ENCODE assay signal across 9 cellular contexts in genomic region chr2:12430036-12430795, GRCh38.
DNase-seq lines count a peak whose midpoint lies in the region; ATAC-seq and TF ChIP-seq lines count a peak whose summit lies in the region.
"Had no signal": no experiment of that assay in that cellular context is flagged by ENCODE, and none has a peak within 500 bp of the region (broad histone marks: within the 10 kb centered on the region; RNA-seq: fewer than 3 reads in every experiment).

No MANE protein-coding gene starts in this region.

- intact Hi-C loops in CD8-positive, alpha-beta T cell (cut with DNase I, micrococcal nuclease): loop anchor here in 1 of 2 experiments (5.0 kb wide), 2 partner anchors 502 to 577 kb away; no protein-coding TSS in a partner anchor

- no peak overlapping the region for H3K9ac ChIP-seq in Loucy (ENCODE audit: low read depth, low read length, poor library complexity, severe bottlenecking)

- peaks cover 16% of the 10 kb centered on the region for H3K4me1 Mint-ChIP-seq in CD8-positive, alpha-beta T cell (ENCODE audit: low read depth)
- peaks cover 10 to 28% (median 19%) of the 10 kb centered on the region in 4 donors for H3K4me1 Mint-ChIP-seq in naive thymus-derived CD8-positive, alpha-beta T cell

- no peaks in the 10 kb centered on the region for H3F3A ChIP-seq in Loucy (ENCODE audit: low read depth)

- H3K4me3 Mint-ChIP-seq in CD8-positive, alpha-beta T cell: peak overlapping the region; percentile 77
- peak overlapping the region; percentile 42 to 80 (median 72) for H3K4me3 Mint-ChIP-seq in naive thymus-derived CD8-positive, alpha-beta T cell

- H3K36me3 Mint-ChIP-seq in CD8-positive, alpha-beta T cell: no peaks in the 10 kb centered on the region
- no peaks in the 10 kb centered on the region for H3K36me3 Mint-ChIP-seq in naive thymus-derived CD8-positive, alpha-beta T cell

- CTCF ChIA-PET in CD8-positive, alpha-beta T cell (lab: Charles Lee): interaction anchor here (0.6 to 2.4 kb wide), 5 partner anchors 16 to 287 kb away, joined by 3 to 7 read pairs (median 3); partner anchors contain the start of gene TRIB2

- H3K27ac ChIP-seq in CD8-positive, alpha-beta T cell (ENCODE audit: low read depth, low read length): no peak overlapping the region
- peak overlapping the region; percentile 58 for H3K27ac ChIP-seq in brain microvascular endothelial cell

- H3K36me3 ChIP-seq in CD8-positive, alpha-beta T cell (ENCODE audit: insufficient read depth, low read length): no peaks in the 10 kb centered on the region
- H3K36me3 ChIP-seq in Loucy (ENCODE audit: insufficient read depth, low read length) (no peaks in the 10 kb centered on the region), brain microvascular endothelial cell (replicated peaks) (no peaks in the 10 kb centered on the region)

- no peak for TF ChIP-seq CTCF in CD8-positive, alpha-beta T cell (IDR thresholded peaks at IDR 0.05)
- no peak for TF ChIP-seq CTCF in Loucy (conservative IDR thresholded peaks at IDR 0.05; ENCODE audit: low read length)
- no peak for TF ChIP-seq CTCF in brain microvascular endothelial cell (IDR thresholded peaks at IDR 0.05; ENCODE audit: low read depth, low read length, missing control alignments)

- H3K4me1 ChIP-seq in CD8-positive, alpha-beta T cell (ENCODE audit: insufficient read depth, low read length): no peaks in the 10 kb centered on the region
- peaks cover 8% of the 10 kb centered on the region for H3K4me1 ChIP-seq in Loucy (ENCODE audit: insufficient read depth, low read length, poor library complexity, severe bottlenecking)

- H4K20me1 ChIP-seq in Loucy (ENCODE audit: insufficient read depth, low read length, poor library complexity, severe bottlenecking): no peaks in the 10 kb centered on the region

- H2AFZ ChIP-seq in Loucy (ENCODE audit: low read length): peak overlapping the region; percentile 32; the same call in 1 of the 2 replicates

- POLR2A ChIA-PET in CD8-positive, alpha-beta T cell (lab: Charles Lee): interaction anchor here (0.6 to 1.8 kb wide), 4 partner anchors 10 to 287 kb away, joined by 3 to 6 read pairs (median 3); partner anchors contain the start of gene TRIB2
- POLR2A ChIA-PET in naive thymus-derived CD8-positive, alpha-beta T cell (lab: Charles Lee): interaction anchor here (0.6 to 0.8 kb wide), 3 partner anchors 27 to 443 kb away, joined by 3 to 4 read pairs (median 3); no protein-coding TSS in a partner anchor

- no peaks in the 10 kb centered on the region for H3K9me2 ChIP-seq in Loucy (replicated peaks; ENCODE audit: low read depth, low read length)

- in situ Hi-C loops in brain microvascular endothelial cell (cut with HindIII; ENCODE audit: low pct_ligation_motif_present, low sequenced_read_pairs): no loop called here

- H3K4me2 ChIP-seq in Loucy (ENCODE audit: low read depth, low read length, poor library complexity, severe bottlenecking): peak overlapping the region; percentile 7

- H3K9me3 Mint-ChIP-seq in CD8-positive, alpha-beta T cell: no peaks in the 10 kb centered on the region
- no peaks in the 10 kb centered on the region for H3K9me3 Mint-ChIP-seq in naive thymus-derived CD8-positive, alpha-beta T cell

- ATAC-seq in CD8-positive, alpha-beta T cell: no peak
- no peak for ATAC-seq in naive thymus-derived CD8-positive, alpha-beta T cell
- no peak for ATAC-seq in HG02588 (IDR thresholded peaks at IDR 0.05; ENCODE audit: unreplicated experiment)

- H3K79me2 ChIP-seq in Loucy (ENCODE audit: insufficient read depth, low read length): no peaks in the 10 kb centered on the region

- no peak overlapping the region for H3K4me3 ChIP-seq in CD8-positive, alpha-beta T cell (ENCODE audit: low read depth, low read length)
- no peak overlapping the region for H3K4me3 ChIP-seq in Loucy (ENCODE audit: low read length, poor library complexity, severe bottlenecking)
- no peak overlapping the region for H3K4me3 ChIP-seq in brain microvascular endothelial cell (ENCODE audit: low read depth, low read length)

- no peaks in the 10 kb centered on the region for H3K27me3 ChIP-seq in CD8-positive, alpha-beta T cell (ENCODE audit: insufficient read depth, low read length)
- H3K27me3 ChIP-seq in Loucy (ENCODE audit: insufficient read depth, low read length, poor library complexity, severe bottlenecking): no peaks in the 10 kb centered on the region
- no peaks in the 10 kb centered on the region for H3K27me3 ChIP-seq in brain microvascular endothelial cell (replicated peaks)

- no peak for DNase-seq in CD8-positive, alpha-beta T cell
- DNase-seq in brain microvascular endothelial cell: peak; percentile 71
- no peak for DNase-seq in naive thymus-derived CD8-positive, alpha-beta T cell
- no peak for DNase-seq in activated CD4-positive, CD25-positive, alpha-beta regulatory T cell treated with anti-CD3 and anti-CD28 coated beads, Interleukin-2, amount 50 U/mL, for 72 hours
- no peak for DNase-seq in midbrain (lab: John Stamatoyannopoulos, UW)
- DNase-seq: activated gamma-delta T cell, glutamatergic neuron had no signal

- H3K27me3 Mint-ChIP-seq in CD8-positive, alpha-beta T cell (ENCODE audit: low read depth): no peaks in the 10 kb centered on the region
- no peaks in the 10 kb centered on the region for H3K27me3 Mint-ChIP-seq in naive thymus-derived CD8-positive, alpha-beta T cell

- no peaks in the 10 kb centered on the region for H3K9me3 ChIP-seq in CD8-positive, alpha-beta T cell (ENCODE audit: low read length)
- no peaks in the 10 kb centered on the region for H3K9me3 ChIP-seq in Loucy (ENCODE audit: insufficient read depth, low read depth, low read length)

- H3K27ac Mint-ChIP-seq in CD8-positive, alpha-beta T cell: peak overlapping the region; percentile 71
- H3K27ac Mint-ChIP-seq in naive thymus-derived CD8-positive, alpha-beta T cell: peak overlapping the region in 7 of 10 donors; percentile 17 to 82 (median 75)
